Comparison of ENCODE assay signal across 28 cellular contexts in genomic region chr20:15597306-15597705, GRCh38.
"Had no signal": no experiment of that assay in that cellular context is flagged by ENCODE, and none has a peak within 500 bp of the region (broad histone marks: within the 10 kb centered on the region; RNA-seq: fewer than 3 reads in every experiment).

No MANE protein-coding gene starts in this region.

- H3K79me2 ChIP-seq: parathyroid adenoma had no signal

- H3K9me3 ChIP-seq: esophagus muscularis mucosa, heart right ventricle, left ventricle myocardium inferior, right atrium auricular region, spleen, testis, transverse colon, vagina had no signal

- H3K27me3 ChIP-seq: brain microvascular endothelial cell, esophagus muscularis mucosa, heart right ventricle, neural progenitor cell, right atrium auricular region, spleen, testis, transverse colon, vagina had no signal

- ATAC-seq: heart right ventricle, natural killer cell had no signal

- H3K4me2 ChIP-seq: neural progenitor cell had no signal

- H3K27me3 Mint-ChIP-seq: activated naive CD4-positive, alpha-beta T cell treated with anti-CD3 and anti-CD28 coated beads, Interleukin-2, amount 10 ng/mL, durations not matched to agents 7 days and 5 days; activated naive CD8-positive, alpha-beta T cell treated with anti-CD3 and anti-CD28 coated beads, Interleukin-2, amount 10 ng/mL, durations not matched to agents 7 days and 5 days; dendritic cell treated with granulocyte-macrophage colony-stimulating factor and Interleukin-4, amounts not matched to agents 40 ng/mL and 50 ng/mL, for 4 days had no signal

- H3K36me3 ChIP-seq: brain microvascular endothelial cell, esophagus muscularis mucosa, heart right ventricle, left ventricle myocardium inferior, neural progenitor cell, right atrium auricular region, spleen, transverse colon, vagina had no signal

- H3K9ac ChIP-seq: neural progenitor cell, parathyroid adenoma had no signal

- DNase-seq: activated CD4-positive, alpha-beta T cell treated with anti-CD3 and anti-CD28 coated beads for 48 hours; activated CD4-positive, alpha-beta T cell treated with anti-CD3 and anti-CD28 coated beads, Interleukin-2, amount 50 U/mL, for 48 hours; activated CD8-positive, alpha-beta memory T cell treated with anti-CD3 and anti-CD28 coated beads for 24 hours; activated effector memory CD4-positive, alpha-beta T cell treated with anti-CD3 and anti-CD28 coated beads, Interleukin-2, amount 50 U/mL, for 16 hours; activated naive CD4-positive, alpha-beta T cell treated with anti-CD3 and anti-CD28 coated beads, Interleukin-2, amount 10 ng/mL, durations not matched to agents 7 days and 5 days; activated naive CD8-positive, alpha-beta T cell treated with anti-CD3 and anti-CD28 coated beads, Interleukin-2, amount 10 ng/mL, durations not matched to agents 7 days and 5 days; amniotic stem cell; brain microvascular endothelial cell; caudate nucleus; foreskin melanocyte; heart right ventricle; kidney glomerular epithelial cell; left ventricle myocardium inferior; mesenchymal stem cell; natural killer cell; occipital lobe; spleen; stimulated activated naive CD4-positive, alpha-beta T cell treated with Interleukin-2 at 50 U/mL for 16 hours; testis; transverse colon had no signal

- H3K27ac ChIP-seq: brain microvascular endothelial cell, esophagus muscularis mucosa, heart right ventricle, left ventricle myocardium inferior, neural progenitor cell, parathyroid adenoma, right atrium auricular region, spleen, testis, transverse colon, vagina, VCaP had no signal

- H3K36me3 Mint-ChIP-seq: activated naive CD4-positive, alpha-beta T cell treated with anti-CD3 and anti-CD28 coated beads, Interleukin-2, amount 10 ng/mL, durations not matched to agents 7 days and 5 days; activated naive CD8-positive, alpha-beta T cell treated with anti-CD3 and anti-CD28 coated beads, Interleukin-2, amount 10 ng/mL, durations not matched to agents 7 days and 5 days; natural killer cell; neural progenitor cell had no signal

- H2AFZ ChIP-seq: neural progenitor cell, parathyroid adenoma had no signal

- H3K4me3 Mint-ChIP-seq: activated naive CD4-positive, alpha-beta T cell treated with anti-CD3 and anti-CD28 coated beads, Interleukin-2, amount 10 ng/mL, durations not matched to agents 7 days and 5 days; activated naive CD8-positive, alpha-beta T cell treated with anti-CD3 and anti-CD28 coated beads, Interleukin-2, amount 10 ng/mL, durations not matched to agents 7 days and 5 days; dendritic cell treated with granulocyte-macrophage colony-stimulating factor and Interleukin-4, amounts not matched to agents 40 ng/mL and 50 ng/mL, for 4 days; natural killer cell; neural progenitor cell had no signal

- H3K4me3 ChIP-seq: esophagus muscularis mucosa, heart right ventricle, left ventricle myocardium inferior, neural progenitor cell, right atrium auricular region, spleen, testis, transverse colon, vagina had no signal

- H3K9me3 Mint-ChIP-seq: activated naive CD8-positive, alpha-beta T cell treated with anti-CD3 and anti-CD28 coated beads, Interleukin-2, amount 10 ng/mL, durations not matched to agents 7 days and 5 days had no signal

- H3K27ac Mint-ChIP-seq: activated naive CD4-positive, alpha-beta T cell treated with anti-CD3 and anti-CD28 coated beads, Interleukin-2, amount 10 ng/mL, durations not matched to agents 7 days and 5 days; activated naive CD8-positive, alpha-beta T cell treated with anti-CD3 and anti-CD28 coated beads, Interleukin-2, amount 10 ng/mL, durations not matched to agents 7 days and 5 days; dendritic cell treated with granulocyte-macrophage colony-stimulating factor and Interleukin-4, amounts not matched to agents 40 ng/mL and 50 ng/mL, for 4 days; natural killer cell; neural progenitor cell had no signal

- FAIRE-seq: astrocyte had no signal

- H3K4me1 ChIP-seq: esophagus muscularis mucosa, heart right ventricle, left ventricle myocardium inferior, neural progenitor cell, parathyroid adenoma, right atrium auricular region, spleen, testis, transverse colon, vagina had no signal

- H3K4me1 Mint-ChIP-seq: activated naive CD4-positive, alpha-beta T cell treated with anti-CD3 and anti-CD28 coated beads, Interleukin-2, amount 10 ng/mL, durations not matched to agents 7 days and 5 days; activated naive CD8-positive, alpha-beta T cell treated with anti-CD3 and anti-CD28 coated beads, Interleukin-2, amount 10 ng/mL, durations not matched to agents 7 days and 5 days; natural killer cell had no signal
